7 cellular contexts compared by ENCODE assay signal in the genomic region with DNA sequence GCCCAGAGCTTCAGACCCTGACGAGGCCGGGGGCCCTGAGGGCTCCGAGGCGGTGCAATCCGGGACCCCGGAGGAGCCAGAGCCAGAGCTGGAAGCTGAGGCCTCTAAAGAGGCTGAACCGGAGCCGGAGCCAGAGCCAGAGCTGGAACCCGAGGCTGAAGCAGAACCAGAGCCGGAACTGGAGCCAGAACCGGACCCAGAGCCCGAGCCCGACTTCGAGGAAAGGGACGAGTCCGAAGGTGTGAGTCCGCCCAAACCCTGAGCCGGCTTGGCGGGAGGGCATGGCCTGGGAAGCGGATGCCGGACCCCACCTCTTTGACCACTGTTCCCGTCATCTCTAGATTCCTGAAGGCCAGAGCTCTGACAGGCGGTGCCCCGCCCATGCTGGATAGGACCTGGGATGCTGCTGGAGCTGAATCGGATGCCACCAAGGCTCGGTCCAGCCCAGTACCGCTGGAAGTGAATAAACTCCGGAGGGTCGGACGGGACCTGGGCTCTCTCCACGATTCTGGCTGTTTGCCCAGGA. TPM values are rescaled to one million over a fixed set of nuclear protein-coding genes. Genes with fewer than 3 reads are reported as not detected.
DNase-seq lines count a peak whose midpoint lies in the region; ATAC-seq and TF ChIP-seq lines count a peak whose summit lies in the region.
"Had no signal": no experiment of that assay in that cellular context is flagged by ENCODE, and none has a peak within 500 bp of the region (broad histone marks: within the 10 kb centered on the region; RNA-seq: fewer than 3 reads in every experiment).

No MANE protein-coding gene starts in this region.

- H3K27me3 ChIP-seq in psoas muscle (ENCODE audit: insufficient read depth in 3 of 3, low read length in 2 of 3) = no peaks in the 10 kb centered on the region

- H3K4me3 ChIP-seq in Jurkat, Clone E6-1 (ENCODE audit: low read length) = peak overlapping the region; percentile 40
- H3K4me3 ChIP-seq in choroid plexus epithelial cell (ENCODE audit: low read depth, low read length) (peak overlapping the region; percentile 58), psoas muscle (peak overlapping the region; percentile 67)

- no peaks in the 10 kb centered on the region for H3K9me3 ChIP-seq in psoas muscle

- H3K4me1 ChIP-seq in psoas muscle = peaks cover 50% of the 10 kb centered on the region

- WGBS in psoas muscle, 3 donors = 46 to 49% (median 47%) methylated on average over 30 to 31 of the region's 31 CpGs

- no peak for ATAC-seq in psoas muscle

- TF ChIP-seq CTCF in choroid plexus epithelial cell (conservative IDR thresholded peaks at IDR 0.05; ENCODE audit: low read depth, low read length) (no peak), psoas muscle (IDR thresholded peaks at IDR 0.05) (no peak)

- H3K27ac ChIP-seq in psoas muscle = peak overlapping the region; percentile 97

- H3K36me3 ChIP-seq in psoas muscle (ENCODE audit: insufficient read depth in 1 of 2, low read depth in 1 of 2) = peaks cover 0 to 10% of the 10 kb centered on the region in 2 donors

- no peak for DNase-seq in Jurkat, Clone E6-1 (ENCODE audit: low read depth, low spot score)
- DNase-seq in choroid plexus epithelial cell (ENCODE audit: low read depth) (no peak), psoas muscle (no peak), SHP77 treated with DMSO at 0.1 percent for 48 hours (lab: John Stamatoyannopoulos, UW) (no peak), GM19238 (ENCODE audit: insufficient read length, low spot score) (no peak), NCI-H1105 treated with DMSO at 0.1 percent for 48 hours (lab: John Stamatoyannopoulos, UW) (no peak)
- DNase-seq: NCI-H446 treated with DMSO at 0.1 percent for 48 hours had no signal

- intact Hi-C loops in psoas muscle (cut with DNase I) = no loop called here

RNA-seq across cellular contexts. Expression of gene NOL3, which starts 4.4 kb away (rescaled TPM):
- 13.8 TPM for polyA plus RNA-seq in Jurkat, Clone E6-1 (2012; ENCODE audit: insufficient read depth, insufficient read length)
- 100 to 1,000 TPM in 2 of 4 donors, 10 to 100 TPM in 2; 53.6 to 114 (median 88.0) TPM for total RNA-seq in psoas muscle
- 100 to 1,000 TPM in 1 of 3 donors, 10 to 100 TPM in 2; 90.6 to 133 (median 93.9) TPM for polyA plus RNA-seq in psoas muscle

RNA-seq across cellular contexts. Expression of gene MATCAP1, which starts 9.0 kb away (rescaled TPM):
- 53.0 TPM for polyA plus RNA-seq in Jurkat, Clone E6-1 (2012; ENCODE audit: insufficient read depth, insufficient read length)
- total RNA-seq in psoas muscle = 1 to 10 TPM; 5.9 to 8.0 (median 6.6) TPM
- polyA plus RNA-seq in psoas muscle = 1 to 10 TPM; 4.2 to 9.7 (median 4.5) TPM

RNA-seq across cellular contexts. Expression of gene HSF4, which starts 10.2 kb away (rescaled TPM):
- polyA plus RNA-seq in Jurkat, Clone E6-1 (2012; ENCODE audit: insufficient read depth, insufficient read length) = 57.4 TPM
- total RNA-seq in psoas muscle = 10 to 100 TPM; 44.3 to 97.3 (median 57.6) TPM
- polyA plus RNA-seq in psoas muscle = 10 to 100 TPM; 15.1 to 47.8 (median 47.4) TPM

RNA-seq across cellular contexts. Expression of gene FBXL8, which starts 15.0 kb away (rescaled TPM):
- 18.4 TPM for polyA plus RNA-seq in Jurkat, Clone E6-1 (2012; ENCODE audit: insufficient read depth, insufficient read length)
- 1 to 10 TPM; 4.5 to 8.6 (median 5.9) TPM for total RNA-seq in psoas muscle
- polyA plus RNA-seq in psoas muscle = 1 to 10 TPM; 5.1 to 8.0 (median 5.9) TPM

RNA-seq across cellular contexts. Expression of gene TRADD, which starts 15.1 kb away (rescaled TPM):
- 20.4 TPM for polyA plus RNA-seq in Jurkat, Clone E6-1 (2012; ENCODE audit: insufficient read depth, insufficient read length)
- 1 to 10 TPM; 3.9 to 6.7 (median 5.9) TPM for total RNA-seq in psoas muscle
- polyA plus RNA-seq in psoas muscle = 10 to 100 TPM in 2 of 3 donors, 1 to 10 TPM in 1; 7.4 to 14.2 (median 10.7) TPM
